ENCODE assay signal across 8 cellular contexts in the genomic region with DNA sequence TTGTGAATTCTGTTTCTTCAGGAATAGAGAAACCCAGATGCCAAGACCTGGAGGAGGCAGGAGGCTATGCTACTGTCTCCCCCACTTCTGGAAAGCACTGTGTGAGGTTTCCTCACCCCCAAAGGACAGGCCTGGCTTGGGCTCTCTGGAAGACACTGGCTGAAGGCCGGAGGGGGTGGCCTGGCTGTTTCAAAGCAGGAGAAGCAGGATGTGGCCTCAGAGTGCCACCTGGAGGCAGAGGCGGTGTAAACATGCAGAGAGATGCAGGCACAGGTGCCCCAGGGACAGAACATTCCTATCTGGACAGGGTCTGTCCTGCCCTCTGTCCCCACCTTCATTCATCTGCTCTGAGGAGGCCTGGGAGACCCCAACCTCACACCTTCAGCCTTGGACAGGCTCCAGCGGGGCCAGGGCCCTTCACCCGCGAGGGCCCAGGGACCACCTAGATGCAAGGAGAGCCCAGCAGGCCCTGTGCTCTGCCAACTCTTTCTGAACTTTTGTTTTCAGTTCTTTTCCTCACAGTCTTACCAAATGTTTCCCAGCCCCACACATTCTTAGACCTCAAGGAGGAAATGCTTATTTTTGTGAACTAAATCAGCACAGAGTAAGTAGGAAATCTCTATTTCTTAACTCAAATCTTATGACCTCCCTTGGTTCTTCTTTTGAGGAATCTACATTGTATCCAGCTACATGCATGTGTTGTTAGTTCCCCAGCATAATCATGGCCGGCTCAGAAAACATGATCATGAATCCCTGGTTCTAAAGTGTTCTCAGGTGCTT.
A peak's percentile ranks its signal among the peaks of the same experiment; 100 is the strongest.
DNase-seq lines count a peak whose midpoint lies in the region; ATAC-seq and TF ChIP-seq lines count a peak whose summit lies in the region.

No MANE protein-coding gene starts in this region.

- WGBS in stomach, 5 donors: 48 to 62% (median 52%) methylated on average over 5 to 6 of the region's 6 CpGs

- H3K27me3 Mint-ChIP-seq in CD4-positive, CD25-positive, alpha-beta regulatory T cell: no peaks in the 10 kb centered on the region
- peaks cover 3% of the 10 kb centered on the region for H3K27me3 Mint-ChIP-seq in activated CD4-positive, alpha-beta T cell treated with anti-CD3 and anti-CD28 coated beads for 36 hours
- peaks cover 27 to 28% of the 10 kb centered on the region in 2 donors for H3K27me3 Mint-ChIP-seq in effector memory CD8-positive, alpha-beta T cell
- peaks cover 8% of the 10 kb centered on the region for H3K27me3 Mint-ChIP-seq in memory B cell

- CTCF ChIA-PET in activated CD4-positive, alpha-beta T cell treated with anti-CD3 and anti-CD28 coated beads for 36 hours (lab: Charles Lee): interaction anchor here (0.7 to 2.4 kb wide), 3 partner anchors 268 to 754 kb away, joined by 3 to 18 read pairs (median 3); no protein-coding TSS in a partner anchor

- no peaks in the 10 kb centered on the region for H3K4me1 ChIP-seq in CD4-positive, CD25-positive, alpha-beta regulatory T cell (ENCODE audit: control insufficient read depth, insufficient read depth, low read length, poor library complexity, severe bottlenecking)
- H3K4me1 ChIP-seq in stomach: peaks cover 0 to 7% (median 3%) of the 10 kb centered on the region in 4 donors

- TF ChIP-seq EP300 in stomach (IDR thresholded peaks at IDR 0.05): no peak

- H3K36me3 ChIP-seq in CD4-positive, CD25-positive, alpha-beta regulatory T cell (ENCODE audit: control insufficient read depth, insufficient read depth, low read length): no peaks in the 10 kb centered on the region
- no peaks in the 10 kb centered on the region for H3K36me3 ChIP-seq in stomach

- H3K9me3 ChIP-seq in CD4-positive, CD25-positive, alpha-beta regulatory T cell (ENCODE audit: control insufficient read depth in 2 of 2, low read length in 2 of 2): no peaks in the 10 kb centered on the region
- H3K9me3 ChIP-seq in stomach: no peaks in the 10 kb centered on the region

- H3K4me3 Mint-ChIP-seq in CD4-positive, CD25-positive, alpha-beta regulatory T cell: no peak overlapping the region
- no peak overlapping the region for H3K4me3 Mint-ChIP-seq in activated CD4-positive, alpha-beta T cell treated with anti-CD3 and anti-CD28 coated beads for 36 hours
- no peak overlapping the region for H3K4me3 Mint-ChIP-seq in effector memory CD8-positive, alpha-beta T cell
- H3K4me3 Mint-ChIP-seq in memory B cell: peak overlapping the region; percentile 39

- H3K4me1 Mint-ChIP-seq in CD4-positive, CD25-positive, alpha-beta regulatory T cell: peaks cover 0 to 5% (median 1%) of the 10 kb centered on the region in 4 donors
- H3K4me1 Mint-ChIP-seq in activated CD4-positive, alpha-beta T cell treated with anti-CD3 and anti-CD28 coated beads for 36 hours: no peaks in the 10 kb centered on the region
- peaks cover 2 to 4% of the 10 kb centered on the region in 2 donors for H3K4me1 Mint-ChIP-seq in effector memory CD8-positive, alpha-beta T cell (ENCODE audit: low read depth in 2 of 2)
- H3K4me1 Mint-ChIP-seq in memory B cell: peaks cover 35% of the 10 kb centered on the region

- H3K9me3 Mint-ChIP-seq in CD4-positive, CD25-positive, alpha-beta regulatory T cell: no peaks in the 10 kb centered on the region
- H3K9me3 Mint-ChIP-seq in activated CD4-positive, alpha-beta T cell treated with anti-CD3 and anti-CD28 coated beads for 36 hours (ENCODE audit: low read depth): no peaks in the 10 kb centered on the region
- no peaks in the 10 kb centered on the region for H3K9me3 Mint-ChIP-seq in effector memory CD8-positive, alpha-beta T cell
- peaks cover 2% of the 10 kb centered on the region for H3K9me3 Mint-ChIP-seq in memory B cell

- ATAC-seq in CD4-positive, CD25-positive, alpha-beta regulatory T cell (ENCODE audit: low read depth in 2 of 2): peak in 1 of 2 donors; percentile 35
- ATAC-seq in GM19324 (IDR thresholded peaks at IDR 0.05; ENCODE audit: low FRiP score, unreplicated experiment) (peak; percentile 39), memory B cell (ENCODE audit: low read depth) (peak; percentile 17), omental fat pad (ENCODE audit: low FRiP score) (no peak)
- ATAC-seq in activated CD4-positive, alpha-beta T cell treated with anti-CD3 and anti-CD28 coated beads for 36 hours: peak; percentile 51
- ATAC-seq in effector memory CD8-positive, alpha-beta T cell (replicated peaks): peak; percentile 44

- no peak overlapping the region for H3K27ac Mint-ChIP-seq in CD4-positive, CD25-positive, alpha-beta regulatory T cell
- H3K27ac Mint-ChIP-seq in activated CD4-positive, alpha-beta T cell treated with anti-CD3 and anti-CD28 coated beads for 36 hours: no peak overlapping the region
- no peak overlapping the region for H3K27ac Mint-ChIP-seq in effector memory CD8-positive, alpha-beta T cell
- H3K27ac Mint-ChIP-seq in memory B cell: no peak overlapping the region

- intact Hi-C loops in activated CD4-positive, alpha-beta T cell treated with anti-CD3 and anti-CD28 coated beads for 36 hours (cut with DNase I, micrococcal nuclease): loop anchor here (1.0 to 10.0 kb wide), 5 partner anchors 131 to 684 kb away; no protein-coding TSS in a partner anchor
- intact Hi-C loops in stomach (cut with DNase I; ENCODE audit: low total_unique reads): loop anchor here (10.0 kb wide), 1 partner anchor 418 kb away; no protein-coding TSS in a partner anchor

- no peak overlapping the region for H3K4me3 ChIP-seq in CD4-positive, CD25-positive, alpha-beta regulatory T cell (ENCODE audit: low read depth, low read length)
- no peak overlapping the region for H3K4me3 ChIP-seq in stomach

- no peaks in the 10 kb centered on the region for H3K36me3 Mint-ChIP-seq in CD4-positive, CD25-positive, alpha-beta regulatory T cell
- no peaks in the 10 kb centered on the region for H3K36me3 Mint-ChIP-seq in activated CD4-positive, alpha-beta T cell treated with anti-CD3 and anti-CD28 coated beads for 36 hours (ENCODE audit: low read depth)
- H3K36me3 Mint-ChIP-seq in effector memory CD8-positive, alpha-beta T cell (ENCODE audit: insufficient read depth): peaks cover 5% of the 10 kb centered on the region
- H3K36me3 Mint-ChIP-seq in memory B cell: peaks cover 3% of the 10 kb centered on the region

- no peak for TF ChIP-seq POLR2A in stomach (IDR thresholded peaks at IDR 0.05)

- DNase-seq in CD4-positive, CD25-positive, alpha-beta regulatory T cell: peak in 2 of 3 donors; percentile 32 to 37
- DNase-seq in NCI-H1092 treated with DMSO at 0.1 percent for 48 hours (lab: John Stamatoyannopoulos, UW) (peak; percentile 34), memory B cell (ENCODE audit: low spot score in 2 of 2) (peak; percentile 72 to 75), stomach (peak; percentile 74), omental fat pad (ENCODE audit: low spot score) (no peak)
- DNase-seq in activated CD4-positive, alpha-beta T cell treated with anti-CD3 and anti-CD28 coated beads for 36 hours: peak; percentile 79
- peak; percentile 20 to 35 (median 28) for DNase-seq in effector memory CD8-positive, alpha-beta T cell

- POLR2A ChIA-PET in activated CD4-positive, alpha-beta T cell treated with anti-CD3 and anti-CD28 coated beads for 36 hours (lab: Charles Lee): no interaction called here

- no peaks in the 10 kb centered on the region for H3K27me3 ChIP-seq in CD4-positive, CD25-positive, alpha-beta regulatory T cell (ENCODE audit: control insufficient read depth, insufficient read depth, low read length)
- H3K27me3 ChIP-seq in stomach: no peaks in the 10 kb centered on the region

- TF ChIP-seq CTCF in stomach (IDR thresholded peaks at IDR 0.05): peak in 5 of 7 experiments; percentile 42 to 80 (median 68)
- peak in 1 of 3 donors; percentile 46 for TF ChIP-seq CTCF in omental fat pad (IDR thresholded peaks at IDR 0.05)

- no peak overlapping the region for H3K27ac ChIP-seq in CD4-positive, CD25-positive, alpha-beta regulatory T cell (ENCODE audit: insufficient read depth, low read length, poor library complexity, severe bottlenecking)
- no peak overlapping the region for H3K27ac ChIP-seq in stomach
